In genomic region chr22:38069372-38070249, GRCh38 we compare ENCODE assay signal across 8 cellular contexts. TPM values are rescaled to one million over a fixed set of nuclear protein-coding genes. Genes with fewer than 3 reads are reported as not detected.
DNase-seq lines count a peak whose midpoint lies in the region; ATAC-seq and TF ChIP-seq lines count a peak whose summit lies in the region.

No MANE protein-coding gene starts in this region.

- H3K4me3 ChIP-seq in AG09309 (ENCODE audit: control insufficient read depth, low read depth, low read length): no peak overlapping the region; the same call in 1 of the 2 replicates
- peak overlapping the region in 1 of 2 donors; percentile 6 for H3K4me3 ChIP-seq in muscle layer of duodenum (ENCODE audit: low read depth in 1 of 2, low read length in 2 of 2)

- no peaks in the 10 kb centered on the region for H3K9me3 ChIP-seq in muscle layer of duodenum (ENCODE audit: control insufficient read depth in 1 of 2, low read length in 2 of 2)

- ATAC-seq in HG03097 (IDR thresholded peaks at IDR 0.05; ENCODE audit: low FRiP score, unreplicated experiment): no peak

- peaks cover 0 to 24% of the 10 kb centered on the region in 2 donors for H3K4me1 ChIP-seq in muscle layer of duodenum (ENCODE audit: control insufficient read depth in 1 of 2, insufficient read depth in 2 of 2, low read length in 2 of 2)

- peak overlapping the region; percentile 14 for H3K27ac ChIP-seq in muscle layer of duodenum (ENCODE audit: low read length)

- H3K36me3 ChIP-seq in muscle layer of duodenum (ENCODE audit: control insufficient read depth in 1 of 2, insufficient read depth in 2 of 2, low read length in 2 of 2): peaks cover 21 to 58% of the 10 kb centered on the region in 2 donors

- TF ChIP-seq CTCF in AG09309 (IDR thresholded peaks at IDR 0.05; ENCODE audit: control insufficient read depth, insufficient read depth, low read depth, low read length, missing control alignments): peak; percentile 90

- H3K27me3 ChIP-seq in muscle layer of duodenum (ENCODE audit: low read depth, low read length): no peaks in the 10 kb centered on the region

- DNase-seq in AG09309 (ENCODE audit: low read depth) (peak; percentile 89), NCI-H2081 (lab: John Stamatoyannopoulos, UW) (peak; percentile 78 to 83), dermis blood vessel endothelial cell (peak; percentile 64), GM19240 (ENCODE audit: insufficient read length, low spot score) (no peak)
- DNase-seq in effector CD8-positive, alpha-beta T cell (lab: John Stamatoyannopoulos, UW): no peak
- DNase-seq in effector CD4-positive, alpha-beta T cell: no peak

RNA-seq across cellular contexts. Expression of gene PICK1, which starts 12.4 kb away (rescaled TPM):
- 15.5 and 18.7 TPM in 2 replicates for total RNA-seq in dermis blood vessel endothelial cell

RNA-seq across cellular contexts. Expression of gene SLC16A8, which starts 14.4 kb away (rescaled TPM):
- total RNA-seq in dermis blood vessel endothelial cell: 0.05 TPM in 1 of 2 replicates, not detected in the other

RNA-seq across cellular contexts. Expression of gene BAIAP2L2, which starts 40.9 kb away (rescaled TPM):
- not detected in 2 replicates for total RNA-seq in dermis blood vessel endothelial cell

Comparison
In these comparisons a context has a peak if more than half of its experiments do, and no peak if none do; other contexts are left out.
1. DNase-seq: peak in AG09309 (single experiment), NCI-H2081 (2 of 2) and dermis blood vessel endothelial cell (single experiment); none in effector CD8-positive, alpha-beta T cell (single experiment), effector CD4-positive, alpha-beta T cell (single experiment) and GM19240 (single experiment).